ENCODE assay signal across 1 cellular context in the genomic region with DNA sequence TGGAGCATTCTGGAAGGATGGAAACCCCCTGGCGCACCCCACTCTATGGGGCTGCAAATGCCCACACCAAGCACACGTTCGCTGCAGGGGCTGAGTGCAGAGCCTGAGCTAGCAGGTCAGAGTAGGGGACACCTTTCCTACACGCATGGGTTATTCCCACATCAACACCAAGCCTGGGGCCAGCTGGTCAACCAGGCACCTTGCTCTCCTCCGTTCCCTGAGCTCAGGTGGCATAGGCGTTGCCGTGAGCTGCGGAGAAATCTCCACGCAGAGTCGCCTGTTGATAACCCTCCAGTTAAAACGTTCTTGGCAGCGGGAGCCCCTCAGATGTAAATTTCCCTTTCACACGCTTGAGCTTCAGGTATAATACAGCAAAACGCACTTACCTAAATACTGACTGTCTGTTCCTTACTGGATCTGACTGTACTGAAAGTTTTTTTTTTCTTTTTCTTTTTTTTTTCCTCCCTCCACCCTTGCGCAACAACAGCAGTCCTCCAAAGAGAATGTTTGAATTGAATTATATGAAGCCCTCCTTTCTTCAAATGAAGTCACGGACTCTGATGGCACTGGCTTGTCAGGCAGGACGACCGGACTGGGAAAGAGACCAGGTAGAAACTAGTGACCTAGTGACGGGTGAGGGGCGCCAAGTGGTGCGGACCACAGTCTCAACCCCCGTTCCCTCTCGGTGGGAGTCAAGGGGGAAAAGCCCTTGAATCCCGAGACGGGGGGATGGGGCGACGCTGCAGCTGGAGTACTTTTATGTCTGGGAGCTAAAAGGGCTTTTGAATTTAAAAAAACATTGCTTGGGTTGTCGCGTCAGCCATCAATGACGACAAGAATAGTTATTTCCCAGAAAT.
TF ChIP-seq lines count a peak whose summit lies in the region.

No MANE protein-coding gene starts in this region.

TF ChIP-seq in H1, 55 proteins besides CTCF, POLR2A, EP300 and RAD21 (continued from another document):
- TF ChIP-seq SIN3A (conservative IDR thresholded peaks at IDR 0.05 in 1 of 2, IDR thresholded peaks at IDR 0.05 in 1 of 2; ENCODE audit: low read depth in 1 of 2, low read length in 2 of 2) (no peak), RXRA (IDR thresholded peaks at IDR 0.05; ENCODE audit: insufficient read depth, low read depth, low read length) (no peak), YY1 (IDR thresholded peaks at IDR 0.05; ENCODE audit: low read depth, low read length) (no peak), NANOG (IDR thresholded peaks at IDR 0.05; ENCODE audit: insufficient read depth, low read depth, low read length, poor library complexity, severe bottlenecking) (no peak), CBX5 (IDR thresholded peaks at IDR 0.05; ENCODE audit: low read depth, low read length) (no peak), CHD1 (IDR thresholded peaks at IDR 0.05; ENCODE audit: low read depth, low read length) (no peak), POLR2AphosphoS5 (IDR thresholded peaks at IDR 0.05; ENCODE audit: low read depth, low read length) (no peak), SIX5 (IDR thresholded peaks at IDR 0.05; ENCODE audit: low read depth, low read length) (no peak), HDAC6 (IDR thresholded peaks at IDR 0.05; ENCODE audit: low read depth, low read length) (no peak), ZNF274 (IDR thresholded peaks at IDR 0.05; ENCODE audit: borderline replicate concordance, extremely low read depth, low read length) (no peak), GTF2F1 (IDR thresholded peaks at IDR 0.05; ENCODE audit: borderline replicate concordance, low read depth, low read length) (no peak), SP4 (IDR thresholded peaks at IDR 0.05; ENCODE audit: low read length) (no peak), PHF8 (conservative IDR thresholded peaks at IDR 0.05; ENCODE audit: low read depth, low read length) (no peak), CBX8 (IDR thresholded peaks at IDR 0.05; ENCODE audit: borderline replicate concordance, low read depth, low read length) (no peak), CHD2 (IDR thresholded peaks at IDR 0.05; ENCODE audit: low read length) (no peak), RNF2 (IDR thresholded peaks at IDR 0.05; ENCODE audit: borderline replicate concordance, low read depth, low read length, missing control alignments, poor library complexity, severe bottlenecking) (peak; percentile 39), SAP30 (IDR thresholded peaks at IDR 0.05; ENCODE audit: insufficient read depth, insufficient replicate concordance, low read length) (no peak), RBBP5 (IDR thresholded peaks at IDR 0.05; ENCODE audit: borderline replicate concordance, low read depth, low read length) (0 out of 2 replicates have a peak, but pooled peaks have one; percentile 32), KDM1A (IDR thresholded peaks at IDR 0.05; ENCODE audit: borderline replicate concordance, low read length) (no peak), TBP (IDR thresholded peaks at IDR 0.05; ENCODE audit: low read depth, low read length) (no peak), KDM5A (IDR thresholded peaks at IDR 0.05; ENCODE audit: low read length) (no peak), TEAD4 (IDR thresholded peaks at IDR 0.05; ENCODE audit: low read depth, low read length) (no peak), SIRT6 (IDR thresholded peaks at IDR 0.05; ENCODE audit: low read length) (no peak), JUN (IDR thresholded peaks at IDR 0.05; ENCODE audit: low read depth, low read length) (no peak), KDM4A (IDR thresholded peaks at IDR 0.05; ENCODE audit: low read depth, low read length, severe bottlenecking) (peak; percentile 12), ASH2L (IDR thresholded peaks at IDR 0.05; ENCODE audit: low read length) (peak; percentile 17), SRF (IDR thresholded peaks at IDR 0.05; ENCODE audit: low read depth, low read length) (no peak), EGR1 (IDR thresholded peaks at IDR 0.05; ENCODE audit: borderline replicate concordance, low read depth, low read length) (no peak), SUZ12 (IDR thresholded peaks at IDR 0.05; ENCODE audit: low read length) (peak; percentile 42)
- TF ChIP-seq, protein P1, sequence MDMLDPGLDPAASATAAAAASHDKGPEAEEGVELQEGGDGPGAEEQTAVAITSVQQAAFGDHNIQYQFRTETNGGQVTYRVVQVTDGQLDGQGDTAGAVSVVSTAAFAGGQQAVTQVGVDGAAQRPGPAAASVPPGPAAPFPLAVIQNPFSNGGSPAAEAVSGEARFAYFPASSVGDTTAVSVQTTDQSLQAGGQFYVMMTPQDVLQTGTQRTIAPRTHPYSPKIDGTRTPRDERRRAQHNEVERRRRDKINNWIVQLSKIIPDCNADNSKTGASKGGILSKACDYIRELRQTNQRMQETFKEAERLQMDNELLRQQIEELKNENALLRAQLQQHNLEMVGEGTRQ (IDR thresholded peaks at IDR 0.05; ENCODE audit: low read length) = no peak
- TF ChIP-seq, protein P2, sequence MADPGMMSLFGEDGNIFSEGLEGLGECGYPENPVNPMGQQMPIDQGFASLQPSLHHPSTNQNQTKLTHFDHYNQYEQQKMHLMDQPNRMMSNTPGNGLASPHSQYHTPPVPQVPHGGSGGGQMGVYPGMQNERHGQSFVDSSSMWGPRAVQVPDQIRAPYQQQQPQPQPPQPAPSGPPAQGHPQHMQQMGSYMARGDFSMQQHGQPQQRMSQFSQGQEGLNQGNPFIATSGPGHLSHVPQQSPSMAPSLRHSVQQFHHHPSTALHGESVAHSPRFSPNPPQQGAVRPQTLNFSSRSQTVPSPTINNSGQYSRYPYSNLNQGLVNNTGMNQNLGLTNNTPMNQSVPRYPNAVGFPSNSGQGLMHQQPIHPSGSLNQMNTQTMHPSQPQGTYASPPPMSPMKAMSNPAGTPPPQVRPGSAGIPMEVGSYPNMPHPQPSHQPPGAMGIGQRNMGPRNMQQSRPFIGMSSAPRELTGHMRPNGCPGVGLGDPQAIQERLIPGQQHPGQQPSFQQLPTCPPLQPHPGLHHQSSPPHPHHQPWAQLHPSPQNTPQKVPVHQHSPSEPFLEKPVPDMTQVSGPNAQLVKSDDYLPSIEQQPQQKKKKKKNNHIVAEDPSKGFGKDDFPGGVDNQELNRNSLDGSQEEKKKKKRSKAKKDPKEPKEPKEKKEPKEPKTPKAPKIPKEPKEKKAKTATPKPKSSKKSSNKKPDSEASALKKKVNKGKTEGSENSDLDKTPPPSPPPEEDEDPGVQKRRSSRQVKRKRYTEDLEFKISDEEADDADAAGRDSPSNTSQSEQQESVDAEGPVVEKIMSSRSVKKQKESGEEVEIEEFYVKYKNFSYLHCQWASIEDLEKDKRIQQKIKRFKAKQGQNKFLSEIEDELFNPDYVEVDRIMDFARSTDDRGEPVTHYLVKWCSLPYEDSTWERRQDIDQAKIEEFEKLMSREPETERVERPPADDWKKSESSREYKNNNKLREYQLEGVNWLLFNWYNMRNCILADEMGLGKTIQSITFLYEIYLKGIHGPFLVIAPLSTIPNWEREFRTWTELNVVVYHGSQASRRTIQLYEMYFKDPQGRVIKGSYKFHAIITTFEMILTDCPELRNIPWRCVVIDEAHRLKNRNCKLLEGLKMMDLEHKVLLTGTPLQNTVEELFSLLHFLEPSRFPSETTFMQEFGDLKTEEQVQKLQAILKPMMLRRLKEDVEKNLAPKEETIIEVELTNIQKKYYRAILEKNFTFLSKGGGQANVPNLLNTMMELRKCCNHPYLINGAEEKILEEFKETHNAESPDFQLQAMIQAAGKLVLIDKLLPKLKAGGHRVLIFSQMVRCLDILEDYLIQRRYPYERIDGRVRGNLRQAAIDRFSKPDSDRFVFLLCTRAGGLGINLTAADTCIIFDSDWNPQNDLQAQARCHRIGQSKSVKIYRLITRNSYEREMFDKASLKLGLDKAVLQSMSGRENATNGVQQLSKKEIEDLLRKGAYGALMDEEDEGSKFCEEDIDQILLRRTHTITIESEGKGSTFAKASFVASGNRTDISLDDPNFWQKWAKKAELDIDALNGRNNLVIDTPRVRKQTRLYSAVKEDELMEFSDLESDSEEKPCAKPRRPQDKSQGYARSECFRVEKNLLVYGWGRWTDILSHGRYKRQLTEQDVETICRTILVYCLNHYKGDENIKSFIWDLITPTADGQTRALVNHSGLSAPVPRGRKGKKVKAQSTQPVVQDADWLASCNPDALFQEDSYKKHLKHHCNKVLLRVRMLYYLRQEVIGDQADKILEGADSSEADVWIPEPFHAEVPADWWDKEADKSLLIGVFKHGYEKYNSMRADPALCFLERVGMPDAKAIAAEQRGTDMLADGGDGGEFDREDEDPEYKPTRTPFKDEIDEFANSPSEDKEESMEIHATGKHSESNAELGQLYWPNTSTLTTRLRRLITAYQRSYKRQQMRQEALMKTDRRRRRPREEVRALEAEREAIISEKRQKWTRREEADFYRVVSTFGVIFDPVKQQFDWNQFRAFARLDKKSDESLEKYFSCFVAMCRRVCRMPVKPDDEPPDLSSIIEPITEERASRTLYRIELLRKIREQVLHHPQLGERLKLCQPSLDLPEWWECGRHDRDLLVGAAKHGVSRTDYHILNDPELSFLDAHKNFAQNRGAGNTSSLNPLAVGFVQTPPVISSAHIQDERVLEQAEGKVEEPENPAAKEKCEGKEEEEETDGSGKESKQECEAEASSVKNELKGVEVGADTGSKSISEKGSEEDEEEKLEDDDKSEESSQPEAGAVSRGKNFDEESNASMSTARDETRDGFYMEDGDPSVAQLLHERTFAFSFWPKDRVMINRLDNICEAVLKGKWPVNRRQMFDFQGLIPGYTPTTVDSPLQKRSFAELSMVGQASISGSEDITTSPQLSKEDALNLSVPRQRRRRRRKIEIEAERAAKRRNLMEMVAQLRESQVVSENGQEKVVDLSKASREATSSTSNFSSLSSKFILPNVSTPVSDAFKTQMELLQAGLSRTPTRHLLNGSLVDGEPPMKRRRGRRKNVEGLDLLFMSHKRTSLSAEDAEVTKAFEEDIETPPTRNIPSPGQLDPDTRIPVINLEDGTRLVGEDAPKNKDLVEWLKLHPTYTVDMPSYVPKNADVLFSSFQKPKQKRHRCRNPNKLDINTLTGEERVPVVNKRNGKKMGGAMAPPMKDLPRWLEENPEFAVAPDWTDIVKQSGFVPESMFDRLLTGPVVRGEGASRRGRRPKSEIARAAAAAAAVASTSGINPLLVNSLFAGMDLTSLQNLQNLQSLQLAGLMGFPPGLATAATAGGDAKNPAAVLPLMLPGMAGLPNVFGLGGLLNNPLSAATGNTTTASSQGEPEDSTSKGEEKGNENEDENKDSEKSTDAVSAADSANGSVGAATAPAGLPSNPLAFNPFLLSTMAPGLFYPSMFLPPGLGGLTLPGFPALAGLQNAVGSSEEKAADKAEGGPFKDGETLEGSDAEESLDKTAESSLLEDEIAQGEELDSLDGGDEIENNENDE (IDR thresholded peaks at IDR 0.05; ENCODE audit: insufficient replicate concordance, low read length) = no peak
- TF ChIP-seq, protein P3, sequence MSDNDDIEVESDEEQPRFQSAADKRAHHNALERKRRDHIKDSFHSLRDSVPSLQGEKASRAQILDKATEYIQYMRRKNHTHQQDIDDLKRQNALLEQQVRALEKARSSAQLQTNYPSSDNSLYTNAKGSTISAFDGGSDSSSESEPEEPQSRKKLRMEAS (IDR thresholded peaks at IDR 0.05) = no peak
- TF ChIP-seq, protein P4, sequence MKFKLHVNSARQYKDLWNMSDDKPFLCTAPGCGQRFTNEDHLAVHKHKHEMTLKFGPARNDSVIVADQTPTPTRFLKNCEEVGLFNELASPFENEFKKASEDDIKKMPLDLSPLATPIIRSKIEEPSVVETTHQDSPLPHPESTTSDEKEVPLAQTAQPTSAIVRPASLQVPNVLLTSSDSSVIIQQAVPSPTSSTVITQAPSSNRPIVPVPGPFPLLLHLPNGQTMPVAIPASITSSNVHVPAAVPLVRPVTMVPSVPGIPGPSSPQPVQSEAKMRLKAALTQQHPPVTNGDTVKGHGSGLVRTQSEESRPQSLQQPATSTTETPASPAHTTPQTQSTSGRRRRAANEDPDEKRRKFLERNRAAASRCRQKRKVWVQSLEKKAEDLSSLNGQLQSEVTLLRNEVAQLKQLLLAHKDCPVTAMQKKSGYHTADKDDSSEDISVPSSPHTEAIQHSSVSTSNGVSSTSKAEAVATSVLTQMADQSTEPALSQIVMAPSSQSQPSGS (IDR thresholded peaks at IDR 0.05; ENCODE audit: low read length) = no peak
- TF ChIP-seq, protein P5, sequence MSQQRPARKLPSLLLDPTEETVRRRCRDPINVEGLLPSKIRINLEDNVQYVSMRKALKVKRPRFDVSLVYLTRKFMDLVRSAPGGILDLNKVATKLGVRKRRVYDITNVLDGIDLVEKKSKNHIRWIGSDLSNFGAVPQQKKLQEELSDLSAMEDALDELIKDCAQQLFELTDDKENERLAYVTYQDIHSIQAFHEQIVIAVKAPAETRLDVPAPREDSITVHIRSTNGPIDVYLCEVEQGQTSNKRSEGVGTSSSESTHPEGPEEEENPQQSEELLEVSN (IDR thresholded peaks at IDR 0.05) = no peak
TF ChIP-seq in H1: peak in this region for 6.
